Comparison of ENCODE assay signal across 8 cellular contexts in the genomic region with DNA sequence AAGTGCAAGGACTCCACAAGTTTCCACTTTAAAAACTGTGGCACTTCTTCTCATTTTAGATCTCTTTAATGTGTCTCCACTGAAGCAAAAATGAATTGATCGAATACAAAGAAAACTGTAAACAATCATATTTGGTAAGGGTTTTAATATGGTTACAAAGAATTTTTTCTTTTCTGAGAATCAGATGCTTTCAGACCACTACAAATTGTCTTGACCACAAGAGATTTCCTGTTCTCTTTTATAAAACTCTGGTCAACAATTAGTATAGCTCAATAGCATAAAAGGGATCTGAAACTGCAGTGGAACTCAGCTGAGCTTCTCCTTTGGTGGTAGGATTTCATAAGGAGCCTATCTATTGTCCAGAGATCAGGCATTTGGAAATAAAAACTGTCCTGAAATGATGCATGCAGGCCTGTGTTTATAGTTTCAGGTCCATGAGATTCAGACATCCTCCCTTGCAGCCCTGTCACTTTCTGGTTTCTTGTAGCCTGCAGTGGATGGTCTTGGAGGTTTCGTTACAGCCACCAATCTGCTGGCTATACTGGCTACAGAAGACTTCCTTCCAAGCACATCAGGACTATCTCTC.
DNase-seq lines count a peak whose midpoint lies in the region; ATAC-seq lines count a peak whose summit lies in the region.
"Had no signal": no experiment of that assay in that cellular context is flagged by ENCODE, and none has a peak within 500 bp of the region (broad histone marks: within the 10 kb centered on the region; RNA-seq: fewer than 3 reads in every experiment).

No MANE protein-coding gene starts in this region.

- POLR2A ChIA-PET in naive thymus-derived CD4-positive, alpha-beta T cell (lab: Charles Lee): interaction anchor here (0.6 kb wide), 3 partner anchors 12 to 33 kb away, joined by 3 to 4 read pairs (median 3); no protein-coding TSS in a partner anchor

- H3K36me3 ChIP-seq in naive thymus-derived CD4-positive, alpha-beta T cell (ENCODE audit: control insufficient read depth in 2 of 3, insufficient read depth in 3 of 3, low read length in 3 of 3): peaks cover 0 to 19% (median 8%) of the 10 kb centered on the region in 3 experiments

- peaks cover 35 to 52% of the 10 kb centered on the region in 2 donors for H3K4me1 ChIP-seq in naive thymus-derived CD4-positive, alpha-beta T cell (ENCODE audit: control insufficient read depth in 2 of 2, insufficient read depth in 2 of 2, low read length in 2 of 2)

- CTCF ChIA-PET in naive thymus-derived CD4-positive, alpha-beta T cell (lab: Charles Lee): interaction anchor here (0.6 to 0.7 kb wide), 2 partner anchors 32 to 78 kb away, joined by 3 read pairs; no protein-coding TSS in a partner anchor

- H3K9me3 Mint-ChIP-seq in naive thymus-derived CD4-positive, alpha-beta T cell: no peaks in the 10 kb centered on the region

- no peaks in the 10 kb centered on the region for H3K9me3 ChIP-seq in naive thymus-derived CD4-positive, alpha-beta T cell (ENCODE audit: control insufficient read depth in 2 of 3, low read length in 3 of 3)

- H3K36me3 Mint-ChIP-seq in naive thymus-derived CD4-positive, alpha-beta T cell: peaks cover 10 to 31% (median 19%) of the 10 kb centered on the region in 5 donors

- H3K27ac Mint-ChIP-seq in naive thymus-derived CD4-positive, alpha-beta T cell: peak overlapping the region; percentile 26 to 99 (median 82)

- H3K4me1 Mint-ChIP-seq in naive thymus-derived CD4-positive, alpha-beta T cell: peaks cover 36 to 55% (median 50%) of the 10 kb centered on the region in 7 donors

- H3K4me3 ChIP-seq in naive thymus-derived CD4-positive, alpha-beta T cell (ENCODE audit: low read length): no peak overlapping the region
- H3K4me3 ChIP-seq: SK-N-MC had no signal

- intact Hi-C loops in naive thymus-derived CD4-positive, alpha-beta T cell (cut with micrococcal nuclease): loop anchor here (5.0 to 10.0 kb wide), 5 partner anchors 35 to 1913 kb away; partner anchors contain the start of genes CUL3 (in 1 of the 2), RHBDD1 (in 1 of the 2) and WDFY1 (in 1 of the 2)

- ATAC-seq in GM19043 (IDR thresholded peaks at IDR 0.05; ENCODE audit: low read depth, unreplicated experiment) (peak; percentile 69), HG02970 (IDR thresholded peaks at IDR 0.05; ENCODE audit: low FRiP score, unreplicated experiment) (peak; percentile 51)
- ATAC-seq in naive thymus-derived CD4-positive, alpha-beta T cell: peak; percentile 55

- in situ Hi-C loops in SK-MEL-5 (cut with HindIII; ENCODE audit: low pct_unique_long_range_greater_than_20kb, low sequenced_read_pairs): no loop called here

- H3K27me3 Mint-ChIP-seq in naive thymus-derived CD4-positive, alpha-beta T cell: no peaks in the 10 kb centered on the region

- peak overlapping the region; percentile 44 for H3K27ac ChIP-seq in naive thymus-derived CD4-positive, alpha-beta T cell (ENCODE audit: low read depth, low read length)
- H3K27ac ChIP-seq: SK-N-MC had no signal

- no peaks in the 10 kb centered on the region for H3K27me3 ChIP-seq in naive thymus-derived CD4-positive, alpha-beta T cell (ENCODE audit: control insufficient read depth in 2 of 2, insufficient read depth in 2 of 2, low read length in 2 of 2)

- H3K4me3 Mint-ChIP-seq in naive thymus-derived CD4-positive, alpha-beta T cell: peak overlapping the region in 2 of 10 donors; percentile 15 to 17

- DNase-seq in SK-MEL-5 (ENCODE audit: low read depth, low spot score) (peak; percentile 45), HUDEP-2 (lab: John Stamatoyannopoulos, UW; ENCODE audit: unreplicated experiment in 76 of 76) (no peak), retina (no peak), COLO668 (lab: John Stamatoyannopoulos, UW; ENCODE audit: unreplicated experiment) (no peak)
- no peak for DNase-seq in naive thymus-derived CD4-positive, alpha-beta T cell
